Comparison of ENCODE assay signal across 1 cellular context in the genomic region with DNA sequence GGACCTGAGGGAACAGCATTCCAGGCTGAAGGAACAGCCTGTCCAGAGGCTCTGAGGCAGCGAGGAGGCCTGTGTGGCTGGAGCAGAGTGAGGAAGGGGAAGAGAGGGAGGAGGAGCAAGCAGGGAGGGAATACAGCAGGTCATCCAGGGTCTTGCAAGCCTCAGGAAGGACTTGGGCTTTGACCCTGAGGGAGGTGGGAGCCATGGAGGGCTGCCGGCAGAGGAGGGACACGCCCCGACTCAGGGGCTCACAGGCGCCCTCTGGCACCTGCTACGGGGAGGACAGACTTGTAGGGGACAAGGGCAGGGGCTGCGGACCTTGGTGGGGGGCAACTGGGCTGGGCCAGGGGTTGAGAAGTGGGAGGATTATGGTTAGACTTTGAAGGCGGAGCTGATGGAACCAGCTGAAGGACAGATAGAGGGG.
TF ChIP-seq lines count a peak whose summit lies in the region.

No MANE protein-coding gene starts in this region.

TF ChIP-seq in HepG2, 621 proteins besides CTCF, POLR2A, EP300 and RAD21:
- TF ChIP-seq KDM3A (CRISPR knock-in tag; IDR thresholded peaks at IDR 0.05; ENCODE audit: low read depth) (no peak), KDM1A (CRISPR knock-in tag; IDR thresholded peaks at IDR 0.05) (0 out of 2 replicates have a peak, but pooled peaks have one; percentile 46), ZMYM3 (CRISPR knock-in tag; IDR thresholded peaks at IDR 0.05) (peak; percentile 83), ZMYM2 (CRISPR knock-in tag; IDR thresholded peaks at IDR 0.05) (0 out of 2 replicates have a peak, but pooled peaks have one; percentile 10)
